22 cellular contexts compared by ENCODE assay signal in the genomic region with DNA sequence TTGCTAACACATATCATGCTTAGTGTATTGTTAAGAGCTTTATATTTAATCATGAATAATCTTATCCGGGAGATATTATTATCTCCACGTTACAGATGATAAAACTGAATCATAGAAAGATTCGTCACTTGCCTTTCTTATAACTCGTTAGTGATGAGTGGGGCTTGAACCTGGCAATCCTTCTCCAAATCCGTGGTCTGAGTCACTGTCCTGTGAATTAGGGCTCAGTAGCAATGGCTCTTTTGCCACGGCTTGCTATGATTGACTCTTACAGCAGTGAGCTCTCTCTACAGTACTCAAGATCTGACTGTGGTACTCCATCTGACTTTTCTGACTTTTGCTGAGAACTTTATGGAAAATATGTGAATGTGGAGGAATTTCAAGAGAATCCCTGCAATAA.
"Had no signal": no experiment of that assay in that cellular context is flagged by ENCODE, and none has a peak within 500 bp of the region (broad histone marks: within the 10 kb centered on the region; RNA-seq: fewer than 3 reads in every experiment).

No MANE protein-coding gene starts in this region.

- ATAC-seq: effector memory CD8-positive, alpha-beta T cell; esophagus mucosa; left lung; naive thymus-derived CD8-positive, alpha-beta T cell; right cardiac atrium; stimulated activated naive B cell treated with anti-CD40 and anti-IgM and Interleukin-4, amounts not matched to agents 10 μg/mL and 1 μg/mL and 100 μg/mL, for 72 hours; upper lobe of right lung had no signal

- H3K4me1 ChIP-seq: colonic mucosa, left lung, testis, upper lobe of right lung had no signal

- FAIRE-seq: astrocyte, endothelial cell of umbilical vein had no signal

- H3K4me3 ChIP-seq: colonic mucosa, hepatocyte, left lung, lung, testis, upper lobe of right lung had no signal

- H3K27me3 ChIP-seq: colonic mucosa, dorsolateral prefrontal cortex, hepatocyte, left lung, testis, upper lobe of right lung had no signal

- DNase-seq: activated CD4-positive, alpha-beta memory T cell treated with anti-CD3 and anti-CD28 coated beads for 36 hours; activated CD4-positive, alpha-beta T cell treated with anti-CD3 and anti-CD28 coated beads for 48 hours; activated naive CD4-positive, alpha-beta T cell treated with Interleukin-2 at 50 U/mL for 16 hours; activated naive CD8-positive, alpha-beta T cell treated with anti-CD3 and anti-CD28 coated beads for 36 hours; activated T-cell treated with anti-CD3 and anti-CD28 coated beads, Interleukin-2, amount 50 U/mL, for 48 hours; colonic mucosa; effector memory CD8-positive, alpha-beta T cell; immature natural killer cell; left lung; naive thymus-derived CD8-positive, alpha-beta T cell; right cardiac atrium; stimulated activated CD4-positive, alpha-beta T cell treated with anti-CD3 and anti-CD28 coated beads, Interleukin-2, amount 100 ng/mL, for 48 hours; stimulated activated CD8-positive, alpha-beta memory T cell treated with anti-CD3 and anti-CD28 coated beads, Interleukin-4, amount 100 ng/mL, for 48 hours; stimulated activated naive B cell treated with anti-CD40 and anti-IgM and Interleukin-4, amounts not matched to agents 10 μg/mL and 1 μg/mL and 100 μg/mL, for 72 hours; testis; upper lobe of right lung had no signal

- H3K36me3 ChIP-seq: colonic mucosa, left lung, upper lobe of right lung had no signal

- H3K9me3 ChIP-seq: colonic mucosa, testis, upper lobe of right lung had no signal

- H3K27ac ChIP-seq: colonic mucosa, hepatocyte, left lung, testis, upper lobe of right lung had no signal
